ENCODE assay signal across 34 cellular contexts in the genomic region with DNA sequence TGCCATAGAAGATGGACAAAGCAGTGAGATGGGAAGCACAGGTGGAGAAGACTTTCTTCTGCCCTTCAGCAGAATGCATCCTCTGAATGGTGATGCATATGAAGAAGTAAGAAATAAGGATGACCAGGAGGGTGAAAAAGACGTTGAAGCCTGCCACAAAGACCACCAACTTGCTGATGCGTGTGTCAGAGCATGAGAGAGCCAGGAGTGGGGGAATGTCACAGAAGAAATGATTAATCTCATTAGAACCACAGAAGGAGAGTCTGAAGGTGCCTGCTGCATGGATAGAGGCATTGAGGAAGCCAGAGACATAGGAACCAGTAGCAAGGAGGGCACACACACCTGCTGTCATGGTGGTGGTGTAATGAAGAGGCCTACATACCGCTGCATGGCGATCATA. TPM values are rescaled to one million over a fixed set of nuclear protein-coding genes. Genes with fewer than 3 reads are reported as not detected.
"Had no signal": no experiment of that assay in that cellular context is flagged by ENCODE, and none has a peak within 500 bp of the region (broad histone marks: within the 10 kb centered on the region; RNA-seq: fewer than 3 reads in every experiment).

No MANE protein-coding gene starts in this region.

- H3K4me3 ChIP-seq: ascending aorta, gastroesophageal sphincter, hepatocyte, mucosa of descending colon, ovary, right lobe of liver, suprapubic skin, tibial artery had no signal

- H3K27me3 Mint-ChIP-seq: activated naive CD8-positive, alpha-beta T cell; progenitor cell of endocrine pancreas had no signal

- H3K27me3 ChIP-seq: ascending aorta, gastroesophageal sphincter, hepatocyte, neutrophil, ovary, right lobe of liver, suprapubic skin, tibial artery had no signal

- DNase-seq: activated CD4-positive, alpha-beta T cell treated with anti-CD3 and anti-CD28 coated beads, Interleukin-2, amount 50 U/mL, for 1 hour; activated CD4-positive, CD25-positive, alpha-beta regulatory T cell treated with anti-CD3 and anti-CD28 coated beads, Interleukin-2, amount 50 U/mL, for 72 hours; activated naive CD4-positive, alpha-beta T cell treated with Interleukin-2 at 50 U/mL for 16 hours; activated T-cell treated with anti-CD3 and anti-CD28 coated beads for 4 hours; activated T-cell treated with anti-CD3 and anti-CD28 coated beads, Interleukin-2, amount 50 U/mL, for 72 hours; caudate nucleus; cortex of kidney; left cardiac atrium; left ventricle myocardium superior; mucosa of descending colon; ovary; right lobe of liver; stimulated activated CD4-positive, alpha-beta T cell treated with anti-CD3 and anti-CD28 coated beads, Interleukin-2, amount 100 ng/mL, for 48 hours; T-helper 2 cell; tibial artery had no signal

- H3K4me3 Mint-ChIP-seq: activated naive CD8-positive, alpha-beta T cell; nephron had no signal

- H3K9me3 Mint-ChIP-seq: nephron had no signal

- FAIRE-seq: endothelial cell of umbilical vein, keratinocyte had no signal

- H3K4me2 ChIP-seq: hepatocyte had no signal

- H3K9me3 ChIP-seq: ascending aorta, gastroesophageal sphincter, mucosa of descending colon, neutrophil, ovary, right lobe of liver, suprapubic skin, tibial artery had no signal

- H3K4me1 Mint-ChIP-seq: nephron had no signal

- ATAC-seq: activated T-cell treated with anti-CD3 and anti-CD28 coated beads, Interleukin-2, amount 50 U/mL, for 72 hours; gastroesophageal sphincter; left cardiac atrium; left ventricle myocardium superior; mucosa of descending colon; right lobe of liver had no signal

- H3K79me2 ChIP-seq: hepatocyte had no signal

- H3K36me3 ChIP-seq: ascending aorta, gastroesophageal sphincter, neutrophil, ovary, right lobe of liver, suprapubic skin, tibial artery had no signal

- H3K27ac Mint-ChIP-seq: activated naive CD8-positive, alpha-beta T cell; activated T-cell treated with anti-CD3 and anti-CD28 coated beads, Interleukin-2, amount 50 U/mL, for 72 hours; nephron; progenitor cell of endocrine pancreas had no signal

- H3K27ac ChIP-seq: ascending aorta, gastroesophageal sphincter, hepatocyte, neutrophil, ovary, right lobe of liver, suprapubic skin, tibial artery had no signal

- H3K4me1 ChIP-seq: ascending aorta, gastroesophageal sphincter, right lobe of liver, suprapubic skin, tibial artery had no signal

- H2AFZ ChIP-seq: hepatocyte had no signal

RNA-seq across cellular contexts. Expression of a gene that starts 0.6 kb away (rescaled TPM):
- total RNA-seq: ascending aorta, chondrocyte, endothelial cell of umbilical vein, fibroblast of lung, fibroblast of villous mesenchyme, gastroesophageal sphincter, hepatocyte, left cardiac atrium, left ventricle myocardium superior, lung microvascular endothelial cell, mesenteric fat pad, mucosa of descending colon, myocyte, progenitor cell of endocrine pancreas, renal cortical epithelial cell, right lobe of liver, skeletal muscle tissue, suprapubic skin, ureter had no signal
